In genomic region chr6:2507016-2507415, GRCh38 we compare ENCODE assay signal across 22 cellular contexts.
"Had no signal": no experiment of that assay in that cellular context is flagged by ENCODE, and none has a peak within 500 bp of the region (broad histone marks: within the 10 kb centered on the region; RNA-seq: fewer than 3 reads in every experiment).

No MANE protein-coding gene starts in this region.

- H3K27ac Mint-ChIP-seq: activated CD4-positive, alpha-beta T cell treated with anti-CD3 and anti-CD28 coated beads, Interleukin-2, amount 10 ng/mL, durations not matched to agents 24 days and 14 days; activated CD8-positive, alpha-beta T cell treated with anti-CD3 and anti-CD28 coated beads for 36 hours; activated naive CD8-positive, alpha-beta T cell treated with anti-CD3 and anti-CD28 coated beads, Interleukin-2, amount 10 ng/mL, durations not matched to agents 7 days and 5 days; activated T-helper 2 cell treated with anti-CD3 and anti-CD28 coated beads, Interferon-gamma antibody, Interleukin-2, Interleukin-4, amounts not matched to agents 10 μg/mL and 5 μg/mL and 100 μg/mL, durations not matched to agents 14 hours and 24 hours and 36 hours; stimulated activated naive CD8-positive, alpha-beta T cell treated with anti-CD3 and anti-CD28 coated beads, Interleukin-15, Interleukin-2, amounts not matched to agents 100 ng/mL and 50 ng/mL, for 24 hours; T-helper 1 cell treated with Interleukin-12 subunit alpha and Interleukin-12 subunit beta and Interleukin-4 antibody, amounts not matched to agents 30 μg/mL and 1 μg/mL, for 36 hours had no signal

- ATAC-seq: activated CD8-positive, alpha-beta T cell treated with anti-CD3 and anti-CD28 coated beads for 36 hours; gastrocnemius medialis had no signal

- DNase-seq: activated CD4-positive, alpha-beta T cell treated with anti-CD3 and anti-CD28 coated beads, Interleukin-2, amount 10 ng/mL, durations not matched to agents 24 days and 14 days; activated CD8-positive, alpha-beta T cell treated with anti-CD3 and anti-CD28 coated beads for 36 hours; activated naive CD4-positive, alpha-beta T cell treated with Interleukin-2 at 50 U/mL for 16 hours; activated naive CD8-positive, alpha-beta T cell treated with anti-CD3 and anti-CD28 coated beads, Interleukin-2, amount 10 ng/mL, durations not matched to agents 7 days and 5 days; activated T-cell treated with anti-CD3 and anti-CD28 coated beads, Interleukin-2, amount 50 U/mL, for 1 hour; amygdala; brain microvascular endothelial cell; gastrocnemius medialis; heart left ventricle; kidney glomerular epithelial cell; left ventricle myocardium inferior; right cardiac atrium; stimulated activated CD4-positive, alpha-beta T cell treated with anti-CD3 and anti-CD28 coated beads, Interleukin-15, amount 100 ng/mL, for 24 hours; stimulated activated CD4-positive, alpha-beta T cell treated with anti-CD3 and anti-CD28 coated beads, Interleukin-2, amount 100 ng/mL, for 48 hours; transverse colon had no signal

- H3K4me3 Mint-ChIP-seq: activated CD4-positive, alpha-beta T cell treated with anti-CD3 and anti-CD28 coated beads, Interleukin-2, amount 10 ng/mL, durations not matched to agents 24 days and 14 days; activated CD8-positive, alpha-beta T cell treated with anti-CD3 and anti-CD28 coated beads for 36 hours; activated naive CD8-positive, alpha-beta T cell treated with anti-CD3 and anti-CD28 coated beads, Interleukin-2, amount 10 ng/mL, durations not matched to agents 7 days and 5 days; neural crest cell; stimulated activated naive CD8-positive, alpha-beta T cell treated with anti-CD3 and anti-CD28 coated beads, Interleukin-15, Interleukin-2, amounts not matched to agents 100 ng/mL and 50 ng/mL, for 24 hours; T-helper 1 cell treated with Interleukin-12 subunit alpha and Interleukin-12 subunit beta and Interleukin-4 antibody, amounts not matched to agents 30 μg/mL and 1 μg/mL, for 36 hours had no signal

- H3K27me3 ChIP-seq: brain microvascular endothelial cell had no signal

- H3K27ac ChIP-seq: brain microvascular endothelial cell, coronary artery, gastrocnemius medialis, heart left ventricle, left ventricle myocardium inferior, prostate gland, transverse colon had no signal

- H3K4me1 Mint-ChIP-seq: activated CD4-positive, alpha-beta T cell treated with anti-CD3 and anti-CD28 coated beads, Interleukin-2, amount 10 ng/mL, durations not matched to agents 24 days and 14 days; activated naive CD8-positive, alpha-beta T cell treated with anti-CD3 and anti-CD28 coated beads, Interleukin-2, amount 10 ng/mL, durations not matched to agents 7 days and 5 days; neural crest cell had no signal

- H3K9me3 ChIP-seq: gastrocnemius medialis, heart left ventricle, left ventricle myocardium inferior, prostate gland, transverse colon had no signal

- H3K36me3 Mint-ChIP-seq: activated naive CD8-positive, alpha-beta T cell treated with anti-CD3 and anti-CD28 coated beads, Interleukin-2, amount 10 ng/mL, durations not matched to agents 7 days and 5 days had no signal

- H3K36me3 ChIP-seq: brain microvascular endothelial cell, gastrocnemius medialis, heart left ventricle, left ventricle myocardium inferior, prostate gland, transverse colon had no signal

- H3K4me1 ChIP-seq: gastrocnemius medialis, prostate gland, transverse colon had no signal

- H3K4me3 ChIP-seq: coronary artery, gastrocnemius medialis, heart left ventricle, left ventricle myocardium inferior, prostate gland, skin epidermis, transverse colon had no signal

- H3K9me3 Mint-ChIP-seq: activated CD4-positive, alpha-beta T cell treated with anti-CD3 and anti-CD28 coated beads, Interleukin-2, amount 10 ng/mL, durations not matched to agents 24 days and 14 days; activated CD8-positive, alpha-beta T cell treated with anti-CD3 and anti-CD28 coated beads for 36 hours; activated naive CD8-positive, alpha-beta T cell treated with anti-CD3 and anti-CD28 coated beads, Interleukin-2, amount 10 ng/mL, durations not matched to agents 7 days and 5 days; activated T-helper 2 cell treated with anti-CD3 and anti-CD28 coated beads, Interferon-gamma antibody, Interleukin-2, Interleukin-4, amounts not matched to agents 10 μg/mL and 5 μg/mL and 100 μg/mL, durations not matched to agents 14 hours and 24 hours and 36 hours; stimulated activated naive CD8-positive, alpha-beta T cell treated with anti-CD3 and anti-CD28 coated beads, Interleukin-15, Interleukin-2, amounts not matched to agents 100 ng/mL and 50 ng/mL, for 24 hours; T-helper 1 cell treated with Interleukin-12 subunit alpha and Interleukin-12 subunit beta and Interleukin-4 antibody, amounts not matched to agents 30 μg/mL and 1 μg/mL, for 36 hours had no signal
